ENCODE assay signal across 24 cellular contexts in genomic region chr2:76316691-76317090, GRCh38.
"Had no signal": no experiment of that assay in that cellular context is flagged by ENCODE, and none has a peak within 500 bp of the region (broad histone marks: within the 10 kb centered on the region; RNA-seq: fewer than 3 reads in every experiment).

No MANE protein-coding gene starts in this region.

- H3K4me1 Mint-ChIP-seq: activated CD4-positive, alpha-beta T cell treated with anti-CD3 and anti-CD28 coated beads, Interleukin-2, amount 10 ng/mL, durations not matched to agents 7 days and 5 days; activated CD8-positive, alpha-beta memory T cell treated with anti-CD3 and anti-CD28 coated beads, Interleukin-2, amount 10 ng/mL, durations not matched to agents 7 days and 5 days; activated naive CD8-positive, alpha-beta T cell treated with anti-CD3 and anti-CD28 coated beads, Interleukin-2, amount 50 U/mL, for 24 hours had no signal

- H3K4me3 ChIP-seq: coronary artery, esophagus squamous epithelium, gastrocnemius medialis, pancreas, psoas muscle, right atrium auricular region, upper lobe of right lung had no signal

- H3K36me3 Mint-ChIP-seq: activated CD8-positive, alpha-beta memory T cell treated with anti-CD3 and anti-CD28 coated beads, Interleukin-2, amount 10 ng/mL, durations not matched to agents 7 days and 5 days had no signal

- ATAC-seq: activated CD4-positive, CD25-positive, alpha-beta regulatory T cell treated with anti-CD3 and anti-CD28 coated beads, Interleukin-2, amount 50 U/mL, for 24 hours; activated CD8-positive, alpha-beta memory T cell treated with anti-CD3 and anti-CD28 coated beads, Interleukin-2, amount 10 ng/mL, durations not matched to agents 7 days and 5 days; activated CD8-positive, alpha-beta T cell treated with anti-CD3 and anti-CD28 coated beads for 36 hours; activated naive CD8-positive, alpha-beta T cell treated with anti-CD3 and anti-CD28 coated beads, Interleukin-2, amount 50 U/mL, for 24 hours; gastrocnemius medialis; left cardiac atrium; pancreas; psoas muscle; stimulated activated naive CD8-positive, alpha-beta T cell treated with anti-CD3 and anti-CD28 coated beads, Interleukin-15, Interleukin-2, amounts not matched to agents 100 U/mL and 50 U/mL, for 24 hours; upper lobe of right lung had no signal

- DNase-seq: activated CD4-positive, alpha-beta T cell treated with anti-CD3 and anti-CD28 coated beads, Interleukin-2, amount 10 ng/mL, durations not matched to agents 7 days and 5 days; activated CD8-positive, alpha-beta memory T cell treated with anti-CD3 and anti-CD28 coated beads, Interleukin-2, amount 10 ng/mL, durations not matched to agents 7 days and 5 days; activated CD8-positive, alpha-beta T cell treated with anti-CD3 and anti-CD28 coated beads for 36 hours; activated gamma-delta T cell; activated naive CD4-positive, alpha-beta T cell treated with anti-CD3 and anti-CD28 coated beads, Interleukin-2, amount 50 U/mL, for 16 hours; activated naive CD8-positive, alpha-beta T cell treated with anti-CD3 and anti-CD28 coated beads, Interleukin-2, amount 50 U/mL, for 24 hours; activated T-cell treated with anti-CD3 and anti-CD28 coated beads for 4 hours; cerebellar nuclear complex; endodermal cell; esophagus squamous epithelium; gastrocnemius medialis; head of caudate nucleus; left cardiac atrium; nephron progenitor cell; pancreas; psoas muscle; stimulated activated CD4-positive, alpha-beta T cell treated with anti-CD3 and anti-CD28 coated beads, Interleukin-4, amount 100 ng/mL, for 24 hours; stimulated activated naive CD8-positive, alpha-beta T cell treated with anti-CD3 and anti-CD28 coated beads, Interleukin-15, Interleukin-2, amounts not matched to agents 100 U/mL and 50 U/mL, for 24 hours; upper lobe of right lung had no signal

- H3K9me3 Mint-ChIP-seq: nephron progenitor cell had no signal

- H3K27me3 Mint-ChIP-seq: activated CD4-positive, alpha-beta T cell treated with anti-CD3 and anti-CD28 coated beads, Interleukin-2, amount 10 ng/mL, durations not matched to agents 7 days and 5 days; activated CD8-positive, alpha-beta memory T cell treated with anti-CD3 and anti-CD28 coated beads, Interleukin-2, amount 10 ng/mL, durations not matched to agents 7 days and 5 days; activated CD8-positive, alpha-beta T cell treated with anti-CD3 and anti-CD28 coated beads for 36 hours; activated naive CD8-positive, alpha-beta T cell treated with anti-CD3 and anti-CD28 coated beads, Interleukin-2, amount 50 U/mL, for 24 hours had no signal

- H3K27ac ChIP-seq: coronary artery, esophagus squamous epithelium, gastrocnemius medialis, pancreas, psoas muscle, right atrium auricular region, upper lobe of right lung, VCaP had no signal

- H3K36me3 ChIP-seq: esophagus squamous epithelium, gastrocnemius medialis, pancreas, right atrium auricular region, upper lobe of right lung had no signal

- H3K27ac Mint-ChIP-seq: activated CD4-positive, alpha-beta T cell treated with anti-CD3 and anti-CD28 coated beads, Interleukin-2, amount 10 ng/mL, durations not matched to agents 7 days and 5 days; activated CD8-positive, alpha-beta memory T cell treated with anti-CD3 and anti-CD28 coated beads, Interleukin-2, amount 10 ng/mL, durations not matched to agents 7 days and 5 days; activated CD8-positive, alpha-beta T cell treated with anti-CD3 and anti-CD28 coated beads for 36 hours; activated naive CD8-positive, alpha-beta T cell treated with anti-CD3 and anti-CD28 coated beads, Interleukin-2, amount 50 U/mL, for 24 hours; activated T-helper 1 cell treated with anti-CD3 and anti-CD28 coated beads, Interleukin-12 subunit alpha, Interleukin-12 subunit beta, Interleukin-2, Interleukin-4 antibody, amounts not matched to agents 30 ng/mL and 10 ng/mL and 1 ng/mL, durations not matched to agents 14 hours and 24 hours and 36 hours; endodermal cell; nephron progenitor cell had no signal

- H3K4me1 ChIP-seq: esophagus squamous epithelium, gastrocnemius medialis, pancreas, psoas muscle, right atrium auricular region, upper lobe of right lung had no signal

- H3K4me3 Mint-ChIP-seq: activated CD4-positive, alpha-beta T cell treated with anti-CD3 and anti-CD28 coated beads, Interleukin-2, amount 10 ng/mL, durations not matched to agents 7 days and 5 days; activated CD8-positive, alpha-beta memory T cell treated with anti-CD3 and anti-CD28 coated beads, Interleukin-2, amount 10 ng/mL, durations not matched to agents 7 days and 5 days; activated CD8-positive, alpha-beta T cell treated with anti-CD3 and anti-CD28 coated beads for 36 hours; activated naive CD8-positive, alpha-beta T cell treated with anti-CD3 and anti-CD28 coated beads, Interleukin-2, amount 50 U/mL, for 24 hours; activated T-helper 1 cell treated with anti-CD3 and anti-CD28 coated beads, Interleukin-12 subunit alpha, Interleukin-12 subunit beta, Interleukin-2, Interleukin-4 antibody, amounts not matched to agents 30 ng/mL and 10 ng/mL and 1 ng/mL, durations not matched to agents 14 hours and 24 hours and 36 hours; endodermal cell; nephron progenitor cell had no signal

- H3K27me3 ChIP-seq: esophagus squamous epithelium, gastrocnemius medialis, right atrium auricular region, upper lobe of right lung had no signal
